Comparison of ENCODE assay signal across 9 cellular contexts in genomic region chr12:114747156-114747555, GRCh38.
DNase-seq lines count a peak whose midpoint lies in the region; ATAC-seq and TF ChIP-seq lines count a peak whose summit lies in the region.
"Had no signal": no experiment of that assay in that cellular context is flagged by ENCODE, and none has a peak within 500 bp of the region (broad histone marks: within the 10 kb centered on the region; RNA-seq: fewer than 3 reads in every experiment).

No MANE protein-coding gene starts in this region.

- H3K4me3 ChIP-seq in GM23338 (no peak overlapping the region), fibroblast of lung (replicated peaks in 1 of 4; ENCODE audit: control extremely low read depth in 1 of 4, insufficient read depth in 1 of 4, low read depth in 3 of 4, low read length in 4 of 4) (peak overlapping the region in 2 of 4 experiments; percentile 4 to 14), uterus (no peak overlapping the region)

- H3K27ac Mint-ChIP-seq in GM23338 (no peak overlapping the region), mesothelial cell of epicardium (peak overlapping the region; percentile 98)
- H3K27ac Mint-ChIP-seq in activated CD8-positive, alpha-beta T cell treated with anti-CD3 and anti-CD28 coated beads, Interleukin-2, amount 10 ng/mL, durations not matched to agents 7 days and 5 days = no peak overlapping the region

- no peaks in the 10 kb centered on the region for H3F3A ChIP-seq in GM23338 (replicated peaks; ENCODE audit: low read depth)

- H3K9me2 ChIP-seq in GM23338 (ENCODE audit: insufficient read depth) = no peaks in the 10 kb centered on the region

- H3K4me2 ChIP-seq in GM23338 (peak overlapping the region; percentile 43; the same call in 1 of the 2 replicates), fibroblast of lung (ENCODE audit: extremely low read depth, insufficient read depth, low read length) (peak overlapping the region; percentile 73)

- TF ChIP-seq CTCF in GM23338 (conservative IDR thresholded peaks at IDR 0.05; ENCODE audit: low read depth in 2 of 2) = no peak
- TF ChIP-seq CTCF in fibroblast of lung (conservative IDR thresholded peaks at IDR 0.05 in 1 of 2, IDR thresholded peaks at IDR 0.05 in 1 of 2; ENCODE audit: low read depth in 1 of 2, low read length in 2 of 2) = no peak
- TF ChIP-seq CTCF in mesothelial cell of epicardium (IDR thresholded peaks at IDR 0.05; ENCODE audit: unreplicated experiment) = no peak
- TF ChIP-seq CTCF in uterus (IDR thresholded peaks at IDR 0.05) = no peak

- H3K36me3 ChIP-seq in GM23338 (ENCODE audit: insufficient read depth) (no peaks in the 10 kb centered on the region), fibroblast of lung (ENCODE audit: control insufficient read depth, insufficient read depth, low read length) (no peaks in the 10 kb centered on the region), uterus (no peaks in the 10 kb centered on the region)

- ATAC-seq in GM23338 = no peak
- no peak for ATAC-seq in activated CD8-positive, alpha-beta T cell treated with anti-CD3 and anti-CD28 coated beads, Interleukin-2, amount 10 ng/mL, durations not matched to agents 7 days and 5 days
- ATAC-seq in left ventricle myocardium superior = no peak
- ATAC-seq in GM19035 (IDR thresholded peaks at IDR 0.05; ENCODE audit: unreplicated experiment) = no peak

- no peak overlapping the region for H3K4me3 Mint-ChIP-seq in GM23338
- H3K4me3 Mint-ChIP-seq in mesothelial cell of epicardium = peak overlapping the region; percentile 5
- no peak overlapping the region for H3K4me3 Mint-ChIP-seq in activated CD8-positive, alpha-beta T cell treated with anti-CD3 and anti-CD28 coated beads, Interleukin-2, amount 10 ng/mL, durations not matched to agents 7 days and 5 days

- no peaks in the 10 kb centered on the region for H4K20me1 ChIP-seq in GM23338 (replicated peaks; ENCODE audit: insufficient read depth)
- H4K20me1 ChIP-seq in fibroblast of lung (ENCODE audit: control insufficient read depth, extremely low read depth, insufficient read depth, low read length) = no peaks in the 10 kb centered on the region

- H2AFZ ChIP-seq in GM23338 = peak overlapping the region; percentile 20; the same call in 1 of the 2 replicates
- peak overlapping the region; percentile 46 for H2AFZ ChIP-seq in fibroblast of lung (ENCODE audit: low read length)

- POLR2A ChIA-PET in activated CD8-positive, alpha-beta T cell treated with anti-CD3 and anti-CD28 coated beads, Interleukin-2, amount 10 ng/mL, durations not matched to agents 7 days and 5 days (lab: Charles Lee) = no interaction called here

- H3K36me3 Mint-ChIP-seq in GM23338 (ENCODE audit: low read depth) = no peaks in the 10 kb centered on the region
- H3K36me3 Mint-ChIP-seq in mesothelial cell of epicardium = no peaks in the 10 kb centered on the region
- no peaks in the 10 kb centered on the region for H3K36me3 Mint-ChIP-seq in activated CD8-positive, alpha-beta T cell treated with anti-CD3 and anti-CD28 coated beads, Interleukin-2, amount 10 ng/mL, durations not matched to agents 7 days and 5 days (ENCODE audit: low read depth)

- H3K9me3 Mint-ChIP-seq in GM23338 = no peaks in the 10 kb centered on the region
- no peaks in the 10 kb centered on the region for H3K9me3 Mint-ChIP-seq in mesothelial cell of epicardium
- no peaks in the 10 kb centered on the region for H3K9me3 Mint-ChIP-seq in activated CD8-positive, alpha-beta T cell treated with anti-CD3 and anti-CD28 coated beads, Interleukin-2, amount 10 ng/mL, durations not matched to agents 7 days and 5 days (ENCODE audit: insufficient read depth)

- peaks cover 24% of the 10 kb centered on the region for H3K27me3 Mint-ChIP-seq in GM23338 (ENCODE audit: insufficient read depth, low read depth, poor library complexity)
- no peaks in the 10 kb centered on the region for H3K27me3 Mint-ChIP-seq in mesothelial cell of epicardium (ENCODE audit: low read depth)
- H3K27me3 Mint-ChIP-seq in activated CD8-positive, alpha-beta T cell treated with anti-CD3 and anti-CD28 coated beads, Interleukin-2, amount 10 ng/mL, durations not matched to agents 7 days and 5 days (ENCODE audit: low read depth) = no peaks in the 10 kb centered on the region

- H3K4me1 Mint-ChIP-seq in GM23338 (peaks cover 32% of the 10 kb centered on the region), mesothelial cell of epicardium (peaks cover 70% of the 10 kb centered on the region)
- H3K4me1 Mint-ChIP-seq in activated CD8-positive, alpha-beta T cell treated with anti-CD3 and anti-CD28 coated beads, Interleukin-2, amount 10 ng/mL, durations not matched to agents 7 days and 5 days (ENCODE audit: low read depth) = no peaks in the 10 kb centered on the region

- TF ChIP-seq POLR2A in uterus (IDR thresholded peaks at IDR 0.05) = no peak

- 0 out of 2 replicates have a peak, but pooled peaks cover 9% of the 10 kb centered on the region for H3K27me3 ChIP-seq in GM23338 (ENCODE audit: insufficient read depth)
- no peaks in the 10 kb centered on the region for H3K27me3 ChIP-seq in fibroblast of lung (ENCODE audit: control insufficient read depth, insufficient read depth, low read length)
- no peaks in the 10 kb centered on the region for H3K27me3 ChIP-seq in uterus

- no peaks in the 10 kb centered on the region for H3K79me2 ChIP-seq in GM23338 (replicated peaks; ENCODE audit: insufficient read depth)
- H3K79me2 ChIP-seq in fibroblast of lung (ENCODE audit: control insufficient read depth, insufficient read depth, low read length) = no peaks in the 10 kb centered on the region

- H3K27ac ChIP-seq in GM23338 (ENCODE audit: low read depth) (no peak overlapping the region), fibroblast of lung (ENCODE audit: insufficient read depth, low read length) (peak overlapping the region; percentile 87), uterus (peak overlapping the region; percentile 40 to 72)

- intact Hi-C loops in uterus (cut with DNase I; ENCODE audit: low total_unique reads) = no loop called here
- intact Hi-C loops in left ventricle myocardium superior (cut with micrococcal nuclease) = no loop called here

- peak overlapping the region; percentile 42 for H3K9ac ChIP-seq in fibroblast of lung (ENCODE audit: insufficient read depth, low read length)

- H3K9me3 ChIP-seq in fibroblast of lung (ENCODE audit: control insufficient read depth, insufficient read depth, low read depth, low read length) (no peaks in the 10 kb centered on the region), uterus (no peaks in the 10 kb centered on the region)

- no peak for DNase-seq in GM23338 (ENCODE audit: low spot score)
- peak in 1 of 2 donors; percentile 49 for DNase-seq in fibroblast of lung (ENCODE audit: low read depth in 2 of 2)
- DNase-seq in mesothelial cell of epicardium (ENCODE audit: low spot score in 2 of 2, unreplicated experiment in 2 of 2) = no peak
- DNase-seq in uterus = no peak
- no peak for DNase-seq in activated CD8-positive, alpha-beta T cell treated with anti-CD3 and anti-CD28 coated beads, Interleukin-2, amount 10 ng/mL, durations not matched to agents 7 days and 5 days
- no peak for DNase-seq in left ventricle myocardium superior
- DNase-seq: NCI-H226, NCI-H526 treated with DMSO at 0.1 percent for 48 hours had no signal

- H3K4me1 ChIP-seq in GM23338 (ENCODE audit: insufficient read depth) = peaks cover 17% of the 10 kb centered on the region
- H3K4me1 ChIP-seq in fibroblast of lung (ENCODE audit: control insufficient read depth, extremely low read depth, insufficient read depth, low read length) = peaks cover 16% of the 10 kb centered on the region
- no peaks in the 10 kb centered on the region for H3K4me1 ChIP-seq in uterus

- CTCF ChIA-PET in activated CD8-positive, alpha-beta T cell treated with anti-CD3 and anti-CD28 coated beads, Interleukin-2, amount 10 ng/mL, durations not matched to agents 7 days and 5 days (lab: Charles Lee) = no interaction called here

TF ChIP-seq in GM23338, 12 proteins besides CTCF, POLR2A, EP300 and RAD21 (continues in another document):
- no peak for TF ChIP-seq ETS1 (IDR thresholded peaks at IDR 0.05)
- no peak for TF ChIP-seq NANOG (IDR thresholded peaks at IDR 0.05; ENCODE audit: borderline replicate concordance)
- TF ChIP-seq CREB1 (CRISPR knock-in tag; IDR thresholded peaks at IDR 0.05; ENCODE audit: low read depth) = no peak
- TF ChIP-seq ZNF114 (CRISPR knock-in tag; IDR thresholded peaks at IDR 0.05) = no peak
- TF ChIP-seq STAT1 (IDR thresholded peaks at IDR 0.05; ENCODE audit: unreplicated experiment) = no peak
- TF ChIP-seq EZH2phosphoT487 (IDR thresholded peaks at IDR 0.05; ENCODE audit: unreplicated experiment) = no peak
- no peak for TF ChIP-seq POLR2AphosphoS5 (IDR thresholded peaks at IDR 0.05; ENCODE audit: low read depth)
- no peak for TF ChIP-seq EZH2 (IDR thresholded peaks at IDR 0.05; ENCODE audit: low read depth, unreplicated experiment)
